In genomic region chr5:132422720-132423442, GRCh38 we compare ENCODE assay signal across 1 cellular context.
TF ChIP-seq lines count a peak whose summit lies in the region.

No MANE protein-coding gene starts in this region.

TF ChIP-seq in K562, 482 proteins besides CTCF, POLR2A, EP300 and RAD21 (continued from another document and continues in another):
- TF ChIP-seq ATF6 (CRISPR knock-in tag; IDR thresholded peaks at IDR 0.05) (no peak), ZBTB49 (CRISPR knock-in tag; IDR thresholded peaks at IDR 0.05; ENCODE audit: borderline replicate concordance) (no peak), TOE1 (IDR thresholded peaks at IDR 0.05; ENCODE audit: borderline replicate concordance) (peak; percentile 87), TOE1 (CRISPR knock-in tag; IDR thresholded peaks at IDR 0.05; ENCODE audit: borderline replicate concordance, low read depth) (no peak), KLF10 (CRISPR knock-in tag; IDR thresholded peaks at IDR 0.05) (no peak), MAFF (IDR thresholded peaks at IDR 0.05; ENCODE audit: low read length) (no peak; the same call in 1 of the 2 replicates), SIN3B (IDR thresholded peaks at IDR 0.05; ENCODE audit: low read depth) (no peak), ATF7 (IDR thresholded peaks at IDR 0.05) (peak; percentile 85), ZNF408 (CRISPR knock-in tag; IDR thresholded peaks at IDR 0.05; ENCODE audit: low read depth) (no peak), CREBBP (IDR thresholded peaks at IDR 0.05; ENCODE audit: low read depth, low read length) (no peak), KLF6 (CRISPR knock-in tag; IDR thresholded peaks at IDR 0.05; ENCODE audit: borderline replicate concordance) (0 out of 2 replicates have a peak, but pooled peaks have one; percentile 45), U2AF1 (optimal IDR thresholded peaks at IDR 0.05; ENCODE audit: low read depth, low read length) (no peak), BMI1 (IDR thresholded peaks at IDR 0.05; ENCODE audit: low read length) (no peak), ZC3H4 (CRISPR knock-in tag; IDR thresholded peaks at IDR 0.05; ENCODE audit: borderline replicate concordance) (no peak), HNRNPLL (IDR thresholded peaks at IDR 0.05; ENCODE audit: low read depth, low read length, poor library complexity, severe bottlenecking) (no peak), CTBP1 (IDR thresholded peaks at IDR 0.05; ENCODE audit: borderline replicate concordance) (peak; percentile 93; the same call in 1 of the 2 replicates), NCOA2 (IDR thresholded peaks at IDR 0.05; ENCODE audit: partially characterized antibody in 2 of 2) (peak in 1 of 2 experiments; percentile 80), CBFA2T2 (conservative IDR thresholded peaks at IDR 0.05) (peak; percentile 94), SRF (CRISPR knock-in tag; IDR thresholded peaks at IDR 0.05) (no peak; a peak in 1 of 4 replicates), HDGF (IDR thresholded peaks at IDR 0.05) (no peak), HMGN3 (IDR thresholded peaks at IDR 0.05; ENCODE audit: borderline replicate concordance, extremely low read depth, insufficient read length, low read depth, low read length) (no peak), BRF2 (IDR thresholded peaks at IDR 0.05; ENCODE audit: borderline replicate concordance, insufficient read depth, insufficient read length) (no peak), ZNF445 (CRISPR knock-in tag; IDR thresholded peaks at IDR 0.05; ENCODE audit: low read depth) (no peak), FUS (optimal IDR thresholded peaks at IDR 0.05; ENCODE audit: low read depth, low read length) (no peak), ZNF311 (CRISPR knock-in tag; IDR thresholded peaks at IDR 0.05) (no peak), ZNF41 (CRISPR knock-in tag; conservative IDR thresholded peaks at IDR 0.05) (no peak), ILF3 (IDR thresholded peaks at IDR 0.05; ENCODE audit: borderline replicate concordance) (no peak), CEBPG (CRISPR knock-in tag; IDR thresholded peaks at IDR 0.05) (no peak), CEBPG (tag; conservative IDR thresholded peaks at IDR 0.05 in 1 of 2, IDR thresholded peaks at IDR 0.05 in 1 of 2) (no peak), MAFK (IDR thresholded peaks at IDR 0.05; ENCODE audit: low read length) (peak; percentile 27; the same call in 1 of the 2 replicates), CTCFL (IDR thresholded peaks at IDR 0.05; ENCODE audit: borderline replicate concordance, insufficient read depth, low read depth, low read length, poor library complexity, severe bottlenecking) (no peak), SMC3 (conservative IDR thresholded peaks at IDR 0.05; ENCODE audit: insufficient read depth, low read depth, low read length) (no peak), MXI1 (IDR thresholded peaks at IDR 0.05; ENCODE audit: low read depth, low read length) (no peak; the same call in 1 of the 2 replicates), ZNF263 (CRISPR knock-in tag; IDR thresholded peaks at IDR 0.05; ENCODE audit: borderline replicate concordance) (peak; percentile 26; the same call in 1 of the 2 replicates), MEIS2 (IDR thresholded peaks at IDR 0.05; ENCODE audit: partially characterized antibody) (peak; percentile 58)
- TF ChIP-seq, protein P1, sequence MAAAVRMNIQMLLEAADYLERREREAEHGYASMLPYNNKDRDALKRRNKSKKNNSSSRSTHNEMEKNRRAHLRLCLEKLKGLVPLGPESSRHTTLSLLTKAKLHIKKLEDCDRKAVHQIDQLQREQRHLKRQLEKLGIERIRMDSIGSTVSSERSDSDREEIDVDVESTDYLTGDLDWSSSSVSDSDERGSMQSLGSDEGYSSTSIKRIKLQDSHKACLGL (CRISPR knock-in tag; IDR thresholded peaks at IDR 0.05; ENCODE audit: borderline replicate concordance, poor library complexity, severe bottlenecking), result no peak
- TF ChIP-seq, protein P2, sequence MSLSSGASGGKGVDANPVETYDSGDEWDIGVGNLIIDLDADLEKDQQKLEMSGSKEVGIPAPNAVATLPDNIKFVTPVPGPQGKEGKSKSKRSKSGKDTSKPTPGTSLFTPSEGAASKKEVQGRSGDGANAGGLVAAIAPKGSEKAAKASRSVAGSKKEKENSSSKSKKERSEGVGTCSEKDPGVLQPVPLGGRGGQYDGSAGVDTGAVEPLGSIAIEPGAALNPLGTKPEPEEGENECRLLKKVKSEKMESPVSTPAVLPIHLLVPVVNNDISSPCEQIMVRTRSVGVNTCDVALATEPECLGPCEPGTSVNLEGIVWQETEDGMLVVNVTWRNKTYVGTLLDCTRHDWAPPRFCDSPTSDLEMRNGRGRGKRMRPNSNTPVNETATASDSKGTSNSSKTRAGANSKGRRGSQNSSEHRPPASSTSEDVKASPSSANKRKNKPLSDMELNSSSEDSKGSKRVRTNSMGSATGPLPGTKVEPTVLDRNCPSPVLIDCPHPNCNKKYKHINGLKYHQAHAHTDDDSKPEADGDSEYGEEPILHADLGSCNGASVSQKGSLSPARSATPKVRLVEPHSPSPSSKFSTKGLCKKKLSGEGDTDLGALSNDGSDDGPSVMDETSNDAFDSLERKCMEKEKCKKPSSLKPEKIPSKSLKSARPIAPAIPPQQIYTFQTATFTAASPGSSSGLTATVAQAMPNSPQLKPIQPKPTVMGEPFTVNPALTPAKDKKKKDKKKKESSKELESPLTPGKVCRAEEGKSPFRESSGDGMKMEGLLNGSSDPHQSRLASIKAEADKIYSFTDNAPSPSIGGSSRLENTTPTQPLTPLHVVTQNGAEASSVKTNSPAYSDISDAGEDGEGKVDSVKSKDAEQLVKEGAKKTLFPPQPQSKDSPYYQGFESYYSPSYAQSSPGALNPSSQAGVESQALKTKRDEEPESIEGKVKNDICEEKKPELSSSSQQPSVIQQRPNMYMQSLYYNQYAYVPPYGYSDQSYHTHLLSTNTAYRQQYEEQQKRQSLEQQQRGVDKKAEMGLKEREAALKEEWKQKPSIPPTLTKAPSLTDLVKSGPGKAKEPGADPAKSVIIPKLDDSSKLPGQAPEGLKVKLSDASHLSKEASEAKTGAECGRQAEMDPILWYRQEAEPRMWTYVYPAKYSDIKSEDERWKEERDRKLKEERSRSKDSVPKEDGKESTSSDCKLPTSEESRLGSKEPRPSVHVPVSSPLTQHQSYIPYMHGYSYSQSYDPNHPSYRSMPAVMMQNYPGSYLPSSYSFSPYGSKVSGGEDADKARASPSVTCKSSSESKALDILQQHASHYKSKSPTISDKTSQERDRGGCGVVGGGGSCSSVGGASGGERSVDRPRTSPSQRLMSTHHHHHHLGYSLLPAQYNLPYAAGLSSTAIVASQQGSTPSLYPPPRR (CRISPR knock-in tag; IDR thresholded peaks at IDR 0.05; ENCODE audit: borderline replicate concordance), result peak; percentile 75; the same call in 1 of the 2 replicates
- TF ChIP-seq, protein P3, sequence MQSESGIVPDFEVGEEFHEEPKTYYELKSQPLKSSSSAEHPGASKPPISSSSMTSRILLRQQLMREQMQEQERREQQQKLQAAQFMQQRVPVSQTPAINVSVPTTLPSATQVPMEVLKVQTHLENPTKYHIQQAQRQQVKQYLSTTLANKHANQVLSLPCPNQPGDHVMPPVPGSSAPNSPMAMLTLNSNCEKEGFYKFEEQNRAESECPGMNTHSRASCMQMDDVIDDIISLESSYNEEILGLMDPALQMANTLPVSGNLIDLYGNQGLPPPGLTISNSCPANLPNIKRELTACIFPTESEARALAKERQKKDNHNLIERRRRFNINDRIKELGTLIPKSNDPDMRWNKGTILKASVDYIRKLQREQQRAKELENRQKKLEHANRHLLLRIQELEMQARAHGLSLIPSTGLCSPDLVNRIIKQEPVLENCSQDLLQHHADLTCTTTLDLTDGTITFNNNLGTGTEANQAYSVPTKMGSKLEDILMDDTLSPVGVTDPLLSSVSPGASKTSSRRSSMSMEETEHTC (IDR thresholded peaks at IDR 0.05), result peak; percentile 99
- TF ChIP-seq, protein P4, sequence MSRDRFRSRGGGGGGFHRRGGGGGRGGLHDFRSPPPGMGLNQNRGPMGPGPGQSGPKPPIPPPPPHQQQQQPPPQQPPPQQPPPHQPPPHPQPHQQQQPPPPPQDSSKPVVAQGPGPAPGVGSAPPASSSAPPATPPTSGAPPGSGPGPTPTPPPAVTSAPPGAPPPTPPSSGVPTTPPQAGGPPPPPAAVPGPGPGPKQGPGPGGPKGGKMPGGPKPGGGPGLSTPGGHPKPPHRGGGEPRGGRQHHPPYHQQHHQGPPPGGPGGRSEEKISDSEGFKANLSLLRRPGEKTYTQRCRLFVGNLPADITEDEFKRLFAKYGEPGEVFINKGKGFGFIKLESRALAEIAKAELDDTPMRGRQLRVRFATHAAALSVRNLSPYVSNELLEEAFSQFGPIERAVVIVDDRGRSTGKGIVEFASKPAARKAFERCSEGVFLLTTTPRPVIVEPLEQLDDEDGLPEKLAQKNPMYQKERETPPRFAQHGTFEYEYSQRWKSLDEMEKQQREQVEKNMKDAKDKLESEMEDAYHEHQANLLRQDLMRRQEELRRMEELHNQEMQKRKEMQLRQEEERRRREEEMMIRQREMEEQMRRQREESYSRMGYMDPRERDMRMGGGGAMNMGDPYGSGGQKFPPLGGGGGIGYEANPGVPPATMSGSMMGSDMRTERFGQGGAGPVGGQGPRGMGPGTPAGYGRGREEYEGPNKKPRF (IDR thresholded peaks at IDR 0.05; ENCODE audit: low read depth, low read length), result no peak
- TF ChIP-seq, protein P5, sequence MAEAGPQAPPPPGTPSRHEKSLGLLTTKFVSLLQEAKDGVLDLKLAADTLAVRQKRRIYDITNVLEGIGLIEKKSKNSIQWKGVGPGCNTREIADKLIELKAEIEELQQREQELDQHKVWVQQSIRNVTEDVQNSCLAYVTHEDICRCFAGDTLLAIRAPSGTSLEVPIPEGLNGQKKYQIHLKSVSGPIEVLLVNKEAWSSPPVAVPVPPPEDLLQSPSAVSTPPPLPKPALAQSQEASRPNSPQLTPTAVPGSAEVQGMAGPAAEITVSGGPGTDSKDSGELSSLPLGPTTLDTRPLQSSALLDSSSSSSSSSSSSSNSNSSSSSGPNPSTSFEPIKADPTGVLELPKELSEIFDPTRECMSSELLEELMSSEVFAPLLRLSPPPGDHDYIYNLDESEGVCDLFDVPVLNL (CRISPR knock-in tag; IDR thresholded peaks at IDR 0.05; ENCODE audit: low read depth), result no peak
- TF ChIP-seq, protein P6, sequence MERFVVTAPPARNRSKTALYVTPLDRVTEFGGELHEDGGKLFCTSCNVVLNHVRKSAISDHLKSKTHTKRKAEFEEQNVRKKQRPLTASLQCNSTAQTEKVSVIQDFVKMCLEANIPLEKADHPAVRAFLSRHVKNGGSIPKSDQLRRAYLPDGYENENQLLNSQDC (CRISPR knock-in tag; IDR thresholded peaks at IDR 0.05), result no peak
- TF ChIP-seq, protein P7, sequence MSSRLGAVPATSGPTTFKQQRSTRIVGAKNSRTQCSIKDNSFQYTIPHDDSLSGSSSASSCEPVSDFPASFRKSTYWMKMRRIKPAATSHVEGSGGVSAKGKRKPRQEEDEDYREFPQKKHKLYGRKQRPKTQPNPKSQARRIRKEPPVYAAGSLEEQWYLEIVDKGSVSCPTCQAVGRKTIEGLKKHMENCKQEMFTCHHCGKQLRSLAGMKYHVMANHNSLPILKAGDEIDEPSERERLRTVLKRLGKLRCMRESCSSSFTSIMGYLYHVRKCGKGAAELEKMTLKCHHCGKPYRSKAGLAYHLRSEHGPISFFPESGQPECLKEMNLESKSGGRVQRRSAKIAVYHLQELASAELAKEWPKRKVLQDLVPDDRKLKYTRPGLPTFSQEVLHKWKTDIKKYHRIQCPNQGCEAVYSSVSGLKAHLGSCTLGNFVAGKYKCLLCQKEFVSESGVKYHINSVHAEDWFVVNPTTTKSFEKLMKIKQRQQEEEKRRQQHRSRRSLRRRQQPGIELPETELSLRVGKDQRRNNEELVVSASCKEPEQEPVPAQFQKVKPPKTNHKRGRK (tag; IDR thresholded peaks at IDR 0.05), result no peak
